ENCODE assay signal across 22 cellular contexts in genomic region chr2:9228781-9229469, GRCh38. TPM values are rescaled to one million over a fixed set of nuclear protein-coding genes. Genes with fewer than 3 reads are reported as not detected.
A peak's percentile ranks its signal among the peaks of the same experiment; 100 is the strongest.
DNase-seq lines count a peak whose midpoint lies in the region; ATAC-seq and TF ChIP-seq lines count a peak whose summit lies in the region.
"Had no signal": no experiment of that assay in that cellular context is flagged by ENCODE, and none has a peak within 500 bp of the region (broad histone marks: within the 10 kb centered on the region; RNA-seq: fewer than 3 reads in every experiment).

No MANE protein-coding gene starts in this region.

- H3K27me3 Mint-ChIP-seq in WTC11 (ENCODE audit: low read depth) (no peaks in the 10 kb centered on the region; the same call in 1 of the 2 replicates), GM23338 (ENCODE audit: insufficient read depth, low read depth, poor library complexity) (peaks cover 5% of the 10 kb centered on the region)
- peaks cover 18% of the 10 kb centered on the region for H3K27me3 Mint-ChIP-seq in activated naive CD8-positive, alpha-beta T cell treated with anti-CD3 and anti-CD28 coated beads for 36 hours

- peaks cover 41 to 100% (median 96%) of the 10 kb centered on the region in 9 donors for H3K4me1 ChIP-seq in heart right ventricle
- peaks cover 24% of the 10 kb centered on the region for H3K4me1 ChIP-seq in hepatocyte (ENCODE audit: insufficient read depth)
- peaks cover 25% of the 10 kb centered on the region for H3K4me1 ChIP-seq in smooth muscle cell (ENCODE audit: low read depth)
- H3K4me1 ChIP-seq in GM23338 (ENCODE audit: insufficient read depth), result peaks cover 7% of the 10 kb centered on the region; the same call in 1 of the 2 replicates

- no peak for DNase-seq in heart right ventricle
- DNase-seq in Right ventricle myocardium superior, result no peak
- no peak for DNase-seq in WTC11 (ENCODE audit: low spot score)
- DNase-seq in hepatocyte (ENCODE audit: low spot score), result no peak
- no peak for DNase-seq in smooth muscle cell (lab: John Stamatoyannopoulos, UW; ENCODE audit: unreplicated experiment)
- no peak for DNase-seq in NOMO-1 treated with dmso at 0.1 percent for 144 hours (lab: John Stamatoyannopoulos, UW; ENCODE audit: unreplicated experiment)
- DNase-seq in GM23338 (ENCODE audit: low spot score), result no peak
- DNase-seq in activated naive CD8-positive, alpha-beta T cell treated with anti-CD3 and anti-CD28 coated beads for 36 hours, result no peak
- DNase-seq: activated CD4-positive, CD25-positive, alpha-beta regulatory T cell; activated CD8-positive, alpha-beta T cell treated with anti-CD3 and anti-CD28 coated beads, Interleukin-2, amount 10 ng/mL, durations not matched to agents 7 days and 5 days; activated naive CD8-positive, alpha-beta T cell treated with anti-CD3 and anti-CD28 coated beads, Interleukin-2, amount 10 ng/mL, durations not matched to agents 7 days and 5 days; activated T-cell treated with anti-CD3 and anti-CD28 coated beads, Interleukin-2, amount 50 U/mL, for 48 hours; CD4-positive, alpha-beta T cell; DMS53; immature natural killer cell; lower lobe of right lung; NCI-H1436; NCI-H69; posterior cingulate gyrus; stimulated activated CD4-positive, alpha-beta T cell treated with anti-CD3 and anti-CD28 coated beads, Interleukin-4, amount 100 ng/mL, for 24 hours; substantia nigra had no signal

- no peaks in the 10 kb centered on the region for H3K9me2 ChIP-seq in hepatocyte (replicated peaks; ENCODE audit: insufficient read depth)
- H3K9me2 ChIP-seq in GM23338 (ENCODE audit: insufficient read depth), result no peaks in the 10 kb centered on the region

- TF ChIP-seq CTCF in heart right ventricle (IDR thresholded peaks at IDR 0.05) (no peak), WTC11 (IDR thresholded peaks at IDR 0.05) (no peak), hepatocyte (IDR thresholded peaks at IDR 0.05; ENCODE audit: poor library complexity) (no peak), smooth muscle cell (IDR thresholded peaks at IDR 0.05; ENCODE audit: borderline replicate concordance, insufficient read depth, poor library complexity, severe bottlenecking) (no peak), GM23338 (conservative IDR thresholded peaks at IDR 0.05; ENCODE audit: low read depth in 2 of 2) (no peak)

- peaks cover 0 to 13% (median 0%) of the 10 kb centered on the region in 7 donors for H3K27me3 ChIP-seq in heart right ventricle
- no peaks in the 10 kb centered on the region for H3K27me3 ChIP-seq in hepatocyte
- H3K27me3 ChIP-seq in smooth muscle cell (ENCODE audit: low read depth), result no peaks in the 10 kb centered on the region
- no peaks in the 10 kb centered on the region for H3K27me3 ChIP-seq in GM23338 (ENCODE audit: insufficient read depth)

- peaks cover 33% of the 10 kb centered on the region for H3K4me1 Mint-ChIP-seq in WTC11
- H3K4me1 Mint-ChIP-seq in GM23338, result peaks cover 63% of the 10 kb centered on the region
- H3K4me1 Mint-ChIP-seq in activated naive CD8-positive, alpha-beta T cell treated with anti-CD3 and anti-CD28 coated beads for 36 hours, result no peaks in the 10 kb centered on the region
- H3K4me1 Mint-ChIP-seq: activated naive CD8-positive, alpha-beta T cell treated with anti-CD3 and anti-CD28 coated beads, Interleukin-2, amount 10 ng/mL, durations not matched to agents 7 days and 5 days; immature natural killer cell had no signal

- H3F3A ChIP-seq in smooth muscle cell (ENCODE audit: low read depth) (peaks cover 13% of the 10 kb centered on the region), GM23338 (replicated peaks; ENCODE audit: low read depth) (no peaks in the 10 kb centered on the region)

- H3K4me3 ChIP-seq in heart right ventricle (no peak overlapping the region), hepatocyte (no peak overlapping the region), smooth muscle cell (no peak overlapping the region), GM23338 (no peak overlapping the region)
- H3K4me3 ChIP-seq: lower lobe of right lung had no signal

- intact Hi-C loops in heart right ventricle (cut with DNase I) (no loop called here), Right ventricle myocardium superior (cut with DNase I) (no loop called here)

- peak overlapping the region in 9 of 10 donors; percentile 16 to 93 (median 61) for H3K27ac ChIP-seq in heart right ventricle
- H3K27ac ChIP-seq in hepatocyte, result peak overlapping the region; percentile 56
- peak overlapping the region; percentile 50 for H3K27ac ChIP-seq in smooth muscle cell (ENCODE audit: low read depth)
- no peak overlapping the region for H3K27ac ChIP-seq in GM23338 (ENCODE audit: low read depth)
- H3K27ac ChIP-seq: lower lobe of right lung had no signal

- ATAC-seq in heart right ventricle, result no peak
- ATAC-seq in Right ventricle myocardium superior (ENCODE audit: poor library complexity), result no peak
- ATAC-seq in WTC11, result no peak
- ATAC-seq in GM23338, result no peak
- ATAC-seq: activated CD8-positive, alpha-beta T cell treated with anti-CD3 and anti-CD28 coated beads, Interleukin-2, amount 10 ng/mL, durations not matched to agents 7 days and 5 days; HCT116; lower lobe of right lung had no signal

- H2AFZ ChIP-seq in hepatocyte (no peak overlapping the region), smooth muscle cell (ENCODE audit: low read depth) (no peak overlapping the region), GM23338 (no peak overlapping the region)

- H3K27ac Mint-ChIP-seq in WTC11, result peak overlapping the region; percentile 37; the same call in 1 of the 2 replicates
- no peak overlapping the region for H3K27ac Mint-ChIP-seq in GM23338
- no peak overlapping the region for H3K27ac Mint-ChIP-seq in activated naive CD8-positive, alpha-beta T cell treated with anti-CD3 and anti-CD28 coated beads for 36 hours
- H3K27ac Mint-ChIP-seq: activated CD8-positive, alpha-beta T cell treated with anti-CD3 and anti-CD28 coated beads, Interleukin-2, amount 10 ng/mL, durations not matched to agents 7 days and 5 days; CD4-positive, alpha-beta T cell; immature natural killer cell had no signal

- H3K36me3 Mint-ChIP-seq in WTC11 (no peaks in the 10 kb centered on the region), GM23338 (ENCODE audit: low read depth) (no peaks in the 10 kb centered on the region)
- H3K36me3 Mint-ChIP-seq in activated naive CD8-positive, alpha-beta T cell treated with anti-CD3 and anti-CD28 coated beads for 36 hours, result no peaks in the 10 kb centered on the region
- H3K36me3 Mint-ChIP-seq: activated naive CD8-positive, alpha-beta T cell treated with anti-CD3 and anti-CD28 coated beads, Interleukin-2, amount 10 ng/mL, durations not matched to agents 7 days and 5 days; immature natural killer cell had no signal

- POLR2A ChIA-PET in WTC11 (lab: Charles Lee), result no interaction called here

- H3K9me3 Mint-ChIP-seq in WTC11 (no peaks in the 10 kb centered on the region), GM23338 (no peaks in the 10 kb centered on the region)
- no peaks in the 10 kb centered on the region for H3K9me3 Mint-ChIP-seq in activated naive CD8-positive, alpha-beta T cell treated with anti-CD3 and anti-CD28 coated beads for 36 hours
- H3K9me3 Mint-ChIP-seq: activated naive CD8-positive, alpha-beta T cell treated with anti-CD3 and anti-CD28 coated beads, Interleukin-2, amount 10 ng/mL, durations not matched to agents 7 days and 5 days; CD4-positive, alpha-beta T cell; immature natural killer cell had no signal

- H3K9ac ChIP-seq in smooth muscle cell (ENCODE audit: low read depth), result no peak overlapping the region

- H3K4me2 ChIP-seq in hepatocyte, result no peak overlapping the region
- H3K4me2 ChIP-seq in smooth muscle cell, result no peak overlapping the region
- H3K4me2 ChIP-seq in GM23338, result no peak overlapping the region

- CTCF ChIA-PET in WTC11 (lab: Charles Lee), result no interaction called here

- 68 to 76% methylated on average over 15 of the region's 15 CpGs for WGBS in heart right ventricle, 2 donors
- 87% methylated on average over 15 of the region's 15 CpGs for WGBS in hepatocyte (ENCODE audit: low lambda C conversion rate, missing lambda C conversion rate)
- 90% methylated on average over 15 of the region's 15 CpGs for WGBS in smooth muscle cell (ENCODE audit: low lambda C conversion rate)

- peaks cover 3% of the 10 kb centered on the region for H4K20me1 ChIP-seq in hepatocyte (ENCODE audit: insufficient read depth, poor library complexity, severe bottlenecking)
- H4K20me1 ChIP-seq in smooth muscle cell (ENCODE audit: low read depth), result peaks cover 24% of the 10 kb centered on the region
- H4K20me1 ChIP-seq in GM23338 (replicated peaks; ENCODE audit: insufficient read depth), result peaks cover 23% of the 10 kb centered on the region

- no peak overlapping the region for H3K4me3 Mint-ChIP-seq in WTC11
- no peak overlapping the region for H3K4me3 Mint-ChIP-seq in GM23338
- no peak overlapping the region for H3K4me3 Mint-ChIP-seq in activated naive CD8-positive, alpha-beta T cell treated with anti-CD3 and anti-CD28 coated beads for 36 hours
- H3K4me3 Mint-ChIP-seq: activated CD8-positive, alpha-beta T cell treated with anti-CD3 and anti-CD28 coated beads, Interleukin-2, amount 10 ng/mL, durations not matched to agents 7 days and 5 days; activated naive CD8-positive, alpha-beta T cell treated with anti-CD3 and anti-CD28 coated beads, Interleukin-2, amount 10 ng/mL, durations not matched to agents 7 days and 5 days; CD4-positive, alpha-beta T cell; immature natural killer cell had no signal

- H3K36me3 ChIP-seq in heart right ventricle (no peaks in the 10 kb centered on the region), hepatocyte (replicated peaks; ENCODE audit: insufficient read depth, low read depth) (no peaks in the 10 kb centered on the region), smooth muscle cell (ENCODE audit: low read depth) (no peaks in the 10 kb centered on the region), GM23338 (ENCODE audit: insufficient read depth) (no peaks in the 10 kb centered on the region)
- H3K36me3 ChIP-seq: lower lobe of right lung had no signal

- H3K9me3 ChIP-seq in heart right ventricle, result no peaks in the 10 kb centered on the region
- no peaks in the 10 kb centered on the region for H3K9me3 ChIP-seq in hepatocyte (ENCODE audit: low read depth)
- H3K9me3 ChIP-seq in smooth muscle cell (replicated peaks; ENCODE audit: low read depth), result no peaks in the 10 kb centered on the region
- H3K9me3 ChIP-seq: lower lobe of right lung had no signal

- H3K79me2 ChIP-seq in hepatocyte, result peaks cover 90% of the 10 kb centered on the region
- H3K79me2 ChIP-seq in smooth muscle cell (ENCODE audit: low read depth), result peaks cover 65% of the 10 kb centered on the region
- H3K79me2 ChIP-seq in GM23338 (replicated peaks; ENCODE audit: insufficient read depth), result peaks cover 86% of the 10 kb centered on the region

RNA-seq across cellular contexts. Expression of gene ASAP2, which starts 22.3 kb away (rescaled TPM):
- total RNA-seq in heart right ventricle, result 10 to 100 TPM in 9 of 10 donors, 1 to 10 TPM in 1; 9.9 to 16.2 (median 11.8) TPM
- polyA plus RNA-seq in heart right ventricle, result 10 to 100 TPM in 1 of 2 donors, 1 to 10 TPM in 1; 5.4 to 17.3 TPM
- total RNA-seq in Right ventricle myocardium superior, result 10.7 TPM
- 14.3 to 15.6 TPM (median 14.5 TPM) in 3 replicates for total RNA-seq in WTC11 (2021)
- 17.1 and 21.3 TPM in 2 replicates for total RNA-seq in hepatocyte
- polyA plus RNA-seq in hepatocyte, result 13.7 and 15.4 TPM in 2 replicates
- 23.1 and 24.1 TPM in 2 replicates for total RNA-seq in smooth muscle cell
- 8.8 and 14.4 TPM in 2 replicates for polyA plus RNA-seq in smooth muscle cell
- total RNA-seq in GM23338 (2014; rRNA removed; shearing (Covaris generic)), result 15.6 and 16.5 TPM in 2 replicates
- 2.6 and 3.2 TPM in 2 replicates for polyA plus RNA-seq in GM23338 (2016; fragmentation: Nextera tagmentation; extraction: Ambion mirVana)
- total RNA-seq in activated naive CD8-positive, alpha-beta T cell treated with anti-CD3 and anti-CD28 coated beads for 36 hours, result under 1 TPM; 0.04 to 0.12 TPM
- total RNA-seq: activated CD8-positive, alpha-beta T cell treated with anti-CD3 and anti-CD28 coated beads, Interleukin-2, amount 10 ng/mL, durations not matched to agents 7 days and 5 days; activated naive CD8-positive, alpha-beta T cell treated with anti-CD3 and anti-CD28 coated beads, Interleukin-2, amount 10 ng/mL, durations not matched to agents 7 days and 5 days had no signal

Comparison
In these comparisons a context has a peak if more than half of its experiments do, and no peak if none do; other contexts are left out.
1. RNA of gene ASAP2, which starts 22.3 kb away (total RNA-seq): 23.1 to 24.1 TPM in smooth muscle cell, 17.1 to 21.3 TPM in hepatocyte, 15.6 to 16.5 TPM in GM23338, 14.3 to 15.6 TPM in WTC11, 9.9 to 16.2 TPM in heart right ventricle and 10.7 TPM in Right ventricle myocardium superior (single experiment); 0.04 to 0.12 TPM in activated naive CD8-positive, alpha-beta T cell treated with anti-CD3 and anti-CD28 coated beads for 36 hours; every median in the first group is over 4 times any median in the second.